In genomic region chr14:105525861-105526780, GRCh38 we compare ENCODE assay signal across 8 cellular contexts. TPM values are rescaled to one million over a fixed set of nuclear protein-coding genes. Genes with fewer than 3 reads are reported as not detected.
DNase-seq lines count a peak whose midpoint lies in the region; ATAC-seq and TF ChIP-seq lines count a peak whose summit lies in the region.

TSS of gene TMEM121 (plus strand) at chr14:105526583. CDS start at chr14:105528835, 2,252 bp downstream.

- intact Hi-C loops in posterior cingulate gyrus (cut with DNase I), result no loop called here

- 0 out of 2 replicates have a peak, but pooled peaks cover 2% of the 10 kb centered on the region for H3K9me3 ChIP-seq in BE2C

- ATAC-seq in HG02763 (IDR thresholded peaks at IDR 0.05; ENCODE audit: unreplicated experiment) (no peak), GM18505 (IDR thresholded peaks at IDR 0.05; ENCODE audit: unreplicated experiment) (no peak)

- peak within 1 kb of the TSS; percentile 69 for H3K4me3 Mint-ChIP-seq in activated naive CD4-positive, alpha-beta T cell treated with anti-CD3 and anti-CD28 coated beads, Interleukin-2, amount 10 ng/mL, durations not matched to agents 7 days and 5 days
- no peak within 1 kb of the TSS for H3K4me3 Mint-ChIP-seq in glutamatergic neuron (ENCODE audit: unreplicated experiment)

- no peak for TF ChIP-seq CTCF in BE2C (IDR thresholded peaks at IDR 0.05; ENCODE audit: low read depth, low read length)
- no peak for TF ChIP-seq CTCF in glutamatergic neuron (IDR thresholded peaks at IDR 0.05; ENCODE audit: partially characterized antibody, unreplicated experiment)

- H3K36me3 ChIP-seq in BE2C, result no peaks in the 10 kb centered on the region; the same call in 1 of the 2 replicates

- H3K9me3 Mint-ChIP-seq in activated naive CD4-positive, alpha-beta T cell treated with anti-CD3 and anti-CD28 coated beads, Interleukin-2, amount 10 ng/mL, durations not matched to agents 7 days and 5 days, result no peaks in the 10 kb centered on the region
- no peaks in the 10 kb centered on the region for H3K9me3 Mint-ChIP-seq in glutamatergic neuron (ENCODE audit: unreplicated experiment)

- DNase-seq in BE2C (peak; percentile 55), glutamatergic neuron (peak; percentile 63), posterior cingulate gyrus (peak in 8 of 10 donors; percentile 22 to 95 (median 63)), KG1 (lab: John Stamatoyannopoulos, UW) (no peak)
- DNase-seq in Jurkat, Clone E6-1 (ENCODE audit: low read depth, low spot score), result no peak
- peak; percentile 60 for DNase-seq in activated naive CD4-positive, alpha-beta T cell treated with anti-CD3 and anti-CD28 coated beads, Interleukin-2, amount 10 ng/mL, durations not matched to agents 7 days and 5 days

- H3K4me1 ChIP-seq in BE2C, result no peaks in the 10 kb centered on the region

- H3K36me3 Mint-ChIP-seq in activated naive CD4-positive, alpha-beta T cell treated with anti-CD3 and anti-CD28 coated beads, Interleukin-2, amount 10 ng/mL, durations not matched to agents 7 days and 5 days, result no peaks in the 10 kb centered on the region
- no peaks in the 10 kb centered on the region for H3K36me3 Mint-ChIP-seq in glutamatergic neuron (ENCODE audit: unreplicated experiment)

- peak within 1 kb of the TSS; percentile 51 for H3K4me3 ChIP-seq in BE2C (ENCODE audit: low read depth, low read length)
- peak within 1 kb of the TSS; percentile 24 for H3K4me3 ChIP-seq in Jurkat, Clone E6-1 (ENCODE audit: low read length)

- H3K27ac Mint-ChIP-seq in activated naive CD4-positive, alpha-beta T cell treated with anti-CD3 and anti-CD28 coated beads, Interleukin-2, amount 10 ng/mL, durations not matched to agents 7 days and 5 days, result no peak within 1 kb of the TSS
- no peak within 1 kb of the TSS for H3K27ac Mint-ChIP-seq in glutamatergic neuron (ENCODE audit: unreplicated experiment)

- TF ChIP-seq POLR2A in GM18505 (IDR thresholded peaks at IDR 0.05; ENCODE audit: borderline replicate concordance, extremely low read depth, insufficient read depth, insufficient read length), result no peak

- CTCF ChIA-PET in activated naive CD4-positive, alpha-beta T cell treated with anti-CD3 and anti-CD28 coated beads, Interleukin-2, amount 10 ng/mL, durations not matched to agents 7 days and 5 days (lab: Charles Lee), result interaction anchor here (0.8 kb wide), 1 partner anchor 36 kb away, joined by 3 read pairs; no protein-coding TSS in a partner anchor

- H3K27me3 ChIP-seq in BE2C, result no peaks in the 10 kb centered on the region

- H3K27me3 Mint-ChIP-seq in activated naive CD4-positive, alpha-beta T cell treated with anti-CD3 and anti-CD28 coated beads, Interleukin-2, amount 10 ng/mL, durations not matched to agents 7 days and 5 days, result peaks cover 78% of the 10 kb centered on the region
- peaks cover 11% of the 10 kb centered on the region for H3K27me3 Mint-ChIP-seq in glutamatergic neuron (ENCODE audit: unreplicated experiment)

- peaks cover 29% of the 10 kb centered on the region for H3K4me1 Mint-ChIP-seq in activated naive CD4-positive, alpha-beta T cell treated with anti-CD3 and anti-CD28 coated beads, Interleukin-2, amount 10 ng/mL, durations not matched to agents 7 days and 5 days
- H3K4me1 Mint-ChIP-seq in glutamatergic neuron (ENCODE audit: low read depth, unreplicated experiment), result no peaks in the 10 kb centered on the region

RNA-seq across cellular contexts. Expression of gene TMEM121, which starts in this region (rescaled TPM):
- polyA plus RNA-seq in BE2C (2012; ENCODE audit: insufficient read depth, insufficient read length, low read depth), result 11.3 TPM
- polyA plus RNA-seq in Jurkat, Clone E6-1 (2012; ENCODE audit: insufficient read depth, insufficient read length), result 1.5 TPM
- total RNA-seq in glutamatergic neuron (ENCODE audit: unreplicated experiment), result 2.7 TPM

Comparison
In these comparisons a context has a peak if more than half of its experiments do, and no peak if none do; other contexts are left out.
1. DNase-seq: peak in BE2C (single experiment), activated naive CD4-positive, alpha-beta T cell treated with anti-CD3 and anti-CD28 coated beads, Interleukin-2, amount 10 ng/mL, durations not matched to agents 7 days and 5 days (single experiment), glutamatergic neuron (single experiment) and posterior cingulate gyrus (8 of 10); none in Jurkat, Clone E6-1 (single experiment) and KG1 (single experiment).